15 cellular contexts compared by ENCODE assay signal in genomic region chr9:16032799-16033198, GRCh38.
A peak's percentile ranks its signal among the peaks of the same experiment; 100 is the strongest.
DNase-seq lines count a peak whose midpoint lies in the region; ATAC-seq and TF ChIP-seq lines count a peak whose summit lies in the region.
"Had no signal": no experiment of that assay in that cellular context is flagged by ENCODE, and none has a peak within 500 bp of the region (broad histone marks: within the 10 kb centered on the region; RNA-seq: fewer than 3 reads in every experiment).

No MANE protein-coding gene starts in this region.

- no peaks in the 10 kb centered on the region for H3K36me3 Mint-ChIP-seq in activated CD8-positive, alpha-beta T cell treated with anti-CD3 and anti-CD28 coated beads, Interleukin-2, amount 10 ng/mL, durations not matched to agents 7 days and 5 days (ENCODE audit: low read depth)
- no peaks in the 10 kb centered on the region for H3K36me3 Mint-ChIP-seq in naive thymus-derived CD8-positive, alpha-beta T cell

- H3K4me3 ChIP-seq in cardiac muscle cell (no peak overlapping the region), fibroblast of villous mesenchyme (ENCODE audit: low read depth, low read length) (no peak overlapping the region)
- H3K4me3 ChIP-seq: esophagus muscularis mucosa had no signal

- ATAC-seq in Right ventricle myocardium inferior (no peak), GM19397 (IDR thresholded peaks at IDR 0.05; ENCODE audit: unreplicated experiment) (no peak)
- ATAC-seq in activated CD8-positive, alpha-beta T cell treated with anti-CD3 and anti-CD28 coated beads, Interleukin-2, amount 10 ng/mL, durations not matched to agents 7 days and 5 days, result no peak
- ATAC-seq in naive thymus-derived CD8-positive, alpha-beta T cell, result no peak

- H3K27ac Mint-ChIP-seq in activated CD8-positive, alpha-beta T cell treated with anti-CD3 and anti-CD28 coated beads, Interleukin-2, amount 10 ng/mL, durations not matched to agents 7 days and 5 days, result no peak overlapping the region
- no peak overlapping the region for H3K27ac Mint-ChIP-seq in naive thymus-derived CD8-positive, alpha-beta T cell
- H3K27ac Mint-ChIP-seq: B cell had no signal

- TF ChIP-seq CTCF in cardiac muscle cell (IDR thresholded peaks at IDR 0.05; ENCODE audit: low read depth, low read length) (peak; percentile 18), fibroblast of villous mesenchyme (IDR thresholded peaks at IDR 0.05; ENCODE audit: insufficient read depth, low read depth, low read length) (peak; percentile 20)

- H3K4me3 Mint-ChIP-seq in activated CD8-positive, alpha-beta T cell treated with anti-CD3 and anti-CD28 coated beads, Interleukin-2, amount 10 ng/mL, durations not matched to agents 7 days and 5 days, result no peak overlapping the region
- no peak overlapping the region for H3K4me3 Mint-ChIP-seq in naive thymus-derived CD8-positive, alpha-beta T cell
- H3K4me3 Mint-ChIP-seq: B cell had no signal

- DNase-seq in cardiac muscle cell (ENCODE audit: low read depth in 1 of 2, low spot score in 1 of 2) (peak; percentile 43 to 50), Right ventricle myocardium inferior (ENCODE audit: missing footprints) (no peak), SK-N-DZ (ENCODE audit: low spot score) (peak; percentile 9), fibroblast of villous mesenchyme (ENCODE audit: low read depth) (peak; percentile 37), NCI-H446 (lab: John Stamatoyannopoulos, UW) (no peak)
- DNase-seq in activated CD8-positive, alpha-beta T cell treated with anti-CD3 and anti-CD28 coated beads, Interleukin-2, amount 10 ng/mL, durations not matched to agents 7 days and 5 days, result no peak
- no peak for DNase-seq in naive thymus-derived CD8-positive, alpha-beta T cell
- DNase-seq: activated CD8-positive, alpha-beta memory T cell treated with anti-CD3 and anti-CD28 coated beads, Interleukin-2, amount 50 U/mL, for 4 hours; anterior cingulate cortex; MV-4-11; NK-92 treated with Interleukin-12 subunit alpha and Interleukin-12 subunit beta, amount 100 ng/mL, for 24 hours; stimulated activated CD4-positive, alpha-beta T cell treated with anti-CD3 and anti-CD28 coated beads, Interleukin-4, amount 100 ng/mL, for 24 hours had no signal

- no peaks in the 10 kb centered on the region for H3K9me3 ChIP-seq in cardiac muscle cell (ENCODE audit: low read depth)
- H3K9me3 ChIP-seq: esophagus muscularis mucosa had no signal

- no peak overlapping the region for H3K27ac ChIP-seq in cardiac muscle cell
- H3K27ac ChIP-seq: esophagus muscularis mucosa had no signal

- CTCF ChIA-PET in activated CD8-positive, alpha-beta T cell treated with anti-CD3 and anti-CD28 coated beads, Interleukin-2, amount 10 ng/mL, durations not matched to agents 7 days and 5 days (lab: Charles Lee), result no interaction called here

- POLR2A ChIA-PET in activated CD8-positive, alpha-beta T cell treated with anti-CD3 and anti-CD28 coated beads, Interleukin-2, amount 10 ng/mL, durations not matched to agents 7 days and 5 days (lab: Charles Lee), result no interaction called here
- POLR2A ChIA-PET in naive thymus-derived CD8-positive, alpha-beta T cell (lab: Charles Lee), result no interaction called here

- no peaks in the 10 kb centered on the region for H3K36me3 ChIP-seq in cardiac muscle cell
- H3K36me3 ChIP-seq: esophagus muscularis mucosa had no signal

- H3K27me3 Mint-ChIP-seq in activated CD8-positive, alpha-beta T cell treated with anti-CD3 and anti-CD28 coated beads, Interleukin-2, amount 10 ng/mL, durations not matched to agents 7 days and 5 days (ENCODE audit: low read depth), result peaks cover 36% of the 10 kb centered on the region
- H3K27me3 Mint-ChIP-seq in naive thymus-derived CD8-positive, alpha-beta T cell, result peaks cover 0 to 4% (median 1%) of the 10 kb centered on the region in 5 donors
- H3K27me3 Mint-ChIP-seq: B cell had no signal

- no peaks in the 10 kb centered on the region for H3K9me3 Mint-ChIP-seq in activated CD8-positive, alpha-beta T cell treated with anti-CD3 and anti-CD28 coated beads, Interleukin-2, amount 10 ng/mL, durations not matched to agents 7 days and 5 days (ENCODE audit: insufficient read depth)
- peaks cover 0 to 3% (median 0%) of the 10 kb centered on the region in 9 donors for H3K9me3 Mint-ChIP-seq in naive thymus-derived CD8-positive, alpha-beta T cell

- H3K4me1 Mint-ChIP-seq in activated CD8-positive, alpha-beta T cell treated with anti-CD3 and anti-CD28 coated beads, Interleukin-2, amount 10 ng/mL, durations not matched to agents 7 days and 5 days (ENCODE audit: low read depth), result peaks cover 18% of the 10 kb centered on the region
- H3K4me1 Mint-ChIP-seq in naive thymus-derived CD8-positive, alpha-beta T cell, result peaks cover 2 to 8% (median 5%) of the 10 kb centered on the region in 4 donors
- H3K4me1 Mint-ChIP-seq: B cell had no signal

- no peaks in the 10 kb centered on the region for H3K27me3 ChIP-seq in cardiac muscle cell
- H3K27me3 ChIP-seq: esophagus muscularis mucosa had no signal

- intact Hi-C loops in Right ventricle myocardium inferior (cut with DNase I), result no loop called here

- no peaks in the 10 kb centered on the region for H3K4me1 ChIP-seq in cardiac muscle cell (ENCODE audit: low read depth)

Comparison
In these comparisons a context has a peak if more than half of its experiments do, and no peak if none do; other contexts are left out.
1. DNase-seq: peak in cardiac muscle cell (2 of 2), SK-N-DZ (single experiment) and fibroblast of villous mesenchyme (single experiment); none in Right ventricle myocardium inferior (single experiment), activated CD8-positive, alpha-beta T cell treated with anti-CD3 and anti-CD28 coated beads, Interleukin-2, amount 10 ng/mL, durations not matched to agents 7 days and 5 days (single experiment), NCI-H446 (0 of 2) and naive thymus-derived CD8-positive, alpha-beta T cell (0 of 10).